5 cellular contexts compared by ENCODE assay signal in the genomic region with DNA sequence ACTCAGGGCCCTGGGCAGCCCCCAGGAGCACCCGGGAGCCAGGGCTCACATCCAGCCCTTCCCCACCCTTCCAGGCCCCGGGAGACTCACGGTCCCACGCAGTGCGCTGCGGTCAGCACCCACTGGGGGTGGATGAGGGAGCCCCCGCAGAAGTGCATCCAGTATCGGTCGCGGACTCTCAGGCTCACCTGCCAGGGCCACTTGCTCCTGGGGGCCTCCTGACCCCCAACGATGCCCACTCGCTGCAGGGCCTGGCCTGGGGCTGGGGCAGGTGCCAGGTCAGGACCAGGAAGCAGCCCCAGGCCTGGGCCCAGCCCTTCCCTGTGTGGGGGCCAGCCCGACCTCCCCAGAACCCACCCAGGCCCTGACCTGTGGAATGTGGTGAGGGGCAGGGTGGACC. TPM values are rescaled to one million over a fixed set of nuclear protein-coding genes. Genes with fewer than 3 reads are reported as not detected.
"Had no signal": no experiment of that assay in that cellular context is flagged by ENCODE, and none has a peak within 500 bp of the region (broad histone marks: within the 10 kb centered on the region; RNA-seq: fewer than 3 reads in every experiment).

No MANE protein-coding gene starts in this region.

RNA-seq across cellular contexts. Expression of a gene that starts 0.5 kb away (rescaled TPM):
- total RNA-seq: M059J, PC-3, SJCRH30, SK-MEL-5 had no signal
- polyA plus RNA-seq: K562 had no signal

RNA-seq across cellular contexts. Expression of a gene that starts 4.4 kb away (rescaled TPM):
- total RNA-seq: K562, M059J, PC-3, SJCRH30, SK-MEL-5 had no signal
- polyA plus RNA-seq: K562 had no signal

RNA-seq across cellular contexts. Expression of a gene that starts 11.0 kb away (rescaled TPM):
- total RNA-seq: K562, M059J, PC-3, SJCRH30, SK-MEL-5 had no signal
- polyA plus RNA-seq: K562 had no signal

RNA-seq across cellular contexts. Expression of a gene that starts 26.4 kb away (rescaled TPM):
- total RNA-seq: K562, M059J, PC-3, SJCRH30, SK-MEL-5 had no signal
- polyA plus RNA-seq: K562 had no signal
